7 cellular contexts compared by ENCODE assay signal in genomic region chr20:38460631-38461030, GRCh38. TPM values are rescaled to one million over a fixed set of nuclear protein-coding genes. Genes with fewer than 3 reads are reported as not detected.
DNase-seq lines count a peak whose midpoint lies in the region; ATAC-seq, FAIRE-seq and TF ChIP-seq lines count a peak whose summit lies in the region.
"Not testable (repeated sequence)": the region's sequence is repeated elsewhere in the genome, so short reads cannot be mapped to it uniquely, and the experiment has no call there.

No MANE protein-coding gene starts in this region.

- H3K36me3 ChIP-seq in PC-9 (ENCODE audit: low read depth); astrocyte (ENCODE audit: insufficient read depth, low read length); ectodermal cell (ENCODE audit: control insufficient read depth, insufficient read depth, low read length); cardiac muscle cell; lower lobe of right lung: not testable (repeated sequence)

- peak overlapping the region; percentile 66 for H3K4me2 ChIP-seq in PC-9
- peak overlapping the region; percentile 63 for H3K4me2 ChIP-seq in astrocyte (ENCODE audit: low read length)

- intact Hi-C loops in Calu3 (cut with micrococcal nuclease; ENCODE audit: unreplicated experiment); PC-9 (cut with micrococcal nuclease; ENCODE audit: unreplicated experiment); lower lobe of right lung (cut with DNase I): not testable (repeated sequence)

- H3K9me3 ChIP-seq in PC-9 (ENCODE audit: insufficient read depth, low read depth); astrocyte (ENCODE audit: insufficient read depth, low read depth, low read length); ectodermal cell (ENCODE audit: control insufficient read depth, low read length); cardiac muscle cell (ENCODE audit: low read depth); lower lobe of right lung: not testable (repeated sequence)

- not testable (repeated sequence) for H2AFZ ChIP-seq in PC-9; astrocyte (ENCODE audit: low read depth, low read length)

- not testable (repeated sequence) for H3F3A ChIP-seq in PC-9 (ENCODE audit: insufficient read depth, low read depth)

- DNase-seq in Calu3; PC-9; astrocyte (ENCODE audit: low read depth); cardiac muscle cell (ENCODE audit: low read depth in 1 of 2, low spot score in 1 of 2); lower lobe of right lung; progenitor cell of endocrine pancreas (ENCODE audit: low spot score, unreplicated experiment): not testable (repeated sequence)

- H3K27ac ChIP-seq in PC-9 (peak overlapping the region; percentile 40), ectodermal cell (ENCODE audit: insufficient read depth, low read depth, low read length, poor library complexity, severe bottlenecking) (peak overlapping the region; percentile 67), cardiac muscle cell (peak overlapping the region; percentile 69), lower lobe of right lung (peak overlapping the region; percentile 60)
- H3K27ac ChIP-seq in astrocyte (ENCODE audit: low read depth, low read length) = not testable (repeated sequence)

- H3K27ac Mint-ChIP-seq in Calu3 (ENCODE audit: unreplicated experiment) = peak overlapping the region; percentile 79
- H3K27ac Mint-ChIP-seq in astrocyte (ENCODE audit: unreplicated experiment) = peak overlapping the region; percentile 2
- peak overlapping the region; percentile 86 for H3K27ac Mint-ChIP-seq in progenitor cell of endocrine pancreas

- not testable (repeated sequence) for H3K9ac ChIP-seq in astrocyte (ENCODE audit: low read length)

- H3K27me3 ChIP-seq in PC-9 (ENCODE audit: insufficient read depth, low read depth); astrocyte (ENCODE audit: insufficient read depth, low read length); ectodermal cell (ENCODE audit: control insufficient read depth, insufficient read depth, low read length, poor library complexity, severe bottlenecking); cardiac muscle cell; lower lobe of right lung (ENCODE audit: low read depth): not testable (repeated sequence)

- H4K20me1 ChIP-seq in PC-9 (ENCODE audit: insufficient read depth); astrocyte (ENCODE audit: insufficient read depth, low read length): not testable (repeated sequence)

- FAIRE-seq in astrocyte (lab: Jason Lieb, UNC) = not testable (repeated sequence)

- H3K4me1 ChIP-seq in PC-9 (replicated peaks; ENCODE audit: insufficient read depth) = peaks cover 11% of the 10 kb centered on the region
- not testable (repeated sequence) for H3K4me1 ChIP-seq in astrocyte (ENCODE audit: insufficient read depth, low read length); ectodermal cell (ENCODE audit: control insufficient read depth, insufficient read depth, low read length); cardiac muscle cell (ENCODE audit: low read depth); lower lobe of right lung

- CTCF ChIA-PET in Calu3 (lab: Charles Lee) = interaction anchor here (0.7 to 2.1 kb wide), 5 partner anchors 7 to 365 kb away, joined by 3 to 7 read pairs (median 4); partner anchors contain the start of genes RALGAPB and SNHG17
- CTCF ChIA-PET in PC-9 (lab: Charles Lee) = interaction anchor here (0.7 to 1.0 kb wide), 3 partner anchors 25 to 347 kb away, joined by 3 to 11 read pairs (median 10); partner anchors contain the start of gene SNHG17

- not testable (repeated sequence) for TF ChIP-seq CTCF in Calu3 (IDR thresholded peaks at IDR 0.05; ENCODE audit: unreplicated experiment); PC-9 (conservative IDR thresholded peaks at IDR 0.05); astrocyte (IDR thresholded peaks at IDR 0.05; ENCODE audit: insufficient read depth, low read depth, low read length); cardiac muscle cell (IDR thresholded peaks at IDR 0.05; ENCODE audit: low read depth, low read length); lower lobe of right lung (IDR thresholded peaks at IDR 0.05); progenitor cell of endocrine pancreas (IDR thresholded peaks at IDR 0.05; ENCODE audit: unreplicated experiment)

- POLR2A ChIA-PET in PC-9 (lab: Charles Lee; ENCODE audit: unreplicated experiment) = interaction anchor here (1.0 kb wide), 1 partner anchor 25 kb away, joined by 10 read pairs; the partner anchor contains the start of gene SNHG17

- peak overlapping the region; percentile 51 for H3K4me3 Mint-ChIP-seq in Calu3 (ENCODE audit: low read depth, unreplicated experiment)
- not testable (repeated sequence) for H3K4me3 Mint-ChIP-seq in astrocyte (ENCODE audit: unreplicated experiment); progenitor cell of endocrine pancreas (ENCODE audit: low read depth)

- not testable (repeated sequence) for BruUV-seq in Calu3 (replicated peaks; lab: Mats Ljungman, UMichigan); PC-9 (replicated peaks; lab: Mats Ljungman, UMichigan)

- peaks cover 13% of the 10 kb centered on the region for H3K27me3 Mint-ChIP-seq in Calu3 (ENCODE audit: unreplicated experiment)
- H3K27me3 Mint-ChIP-seq in astrocyte (ENCODE audit: low read depth, unreplicated experiment); progenitor cell of endocrine pancreas: not testable (repeated sequence)

- no CpG with 5 or more reads among the region's 2 CpGs for WGBS in ectodermal cell, 2 experiments

- peak; percentile 61 to 84 for ATAC-seq in lower lobe of right lung

- not testable (repeated sequence) for H3K36me3 Mint-ChIP-seq in Calu3 (ENCODE audit: insufficient read depth, unreplicated experiment); astrocyte (ENCODE audit: low read depth, unreplicated experiment); progenitor cell of endocrine pancreas (ENCODE audit: insufficient read depth)

- H3K9me3 Mint-ChIP-seq in Calu3 (ENCODE audit: low read depth, unreplicated experiment); astrocyte (ENCODE audit: unreplicated experiment); progenitor cell of endocrine pancreas (ENCODE audit: low read depth): not testable (repeated sequence)

- not testable (repeated sequence) for H3K4me3 ChIP-seq in PC-9; astrocyte (ENCODE audit: insufficient read depth, low read depth, low read length); ectodermal cell (ENCODE audit: insufficient read depth, low read depth, low read length); cardiac muscle cell; lower lobe of right lung

- peaks cover 19% of the 10 kb centered on the region for H3K4me1 Mint-ChIP-seq in Calu3 (ENCODE audit: low read depth, unreplicated experiment)
- not testable (repeated sequence) for H3K4me1 Mint-ChIP-seq in astrocyte (ENCODE audit: low read depth, unreplicated experiment); progenitor cell of endocrine pancreas (ENCODE audit: low read depth)

- H3K79me2 ChIP-seq in PC-9 (ENCODE audit: low read depth); astrocyte (ENCODE audit: insufficient read depth, low read length): not testable (repeated sequence)

- H3K9me2 ChIP-seq in PC-9 (ENCODE audit: insufficient read depth) = not testable (repeated sequence)

RNA-seq across cellular contexts. Expression of gene RALGAPB, which starts 12.0 kb away (rescaled TPM):
- total RNA-seq in Calu3 (2022) (59.8 and 62.5 TPM in 2 replicates), PC-9 (2021) (35.2 and 40.2 TPM in 2 replicates), astrocyte (39.0 and 40.2 TPM in 2 replicates), cardiac muscle cell (16.5 and 20.3 TPM in 2 replicates), lower lobe of right lung (35.7 TPM), progenitor cell of endocrine pancreas (42.3 and 43.4 TPM in 2 replicates)
- 33.7 TPM for polyA plus RNA-seq in ectodermal cell (2013, experiment 1 of 4)
- polyA plus RNA-seq in ectodermal cell (2013, experiment 2 of 4) = 32.7 TPM
- 23.1 TPM for polyA plus RNA-seq in ectodermal cell (2013, experiment 3 of 4)
- 27.2 TPM for polyA plus RNA-seq in ectodermal cell (2013, experiment 4 of 4)
- polyA plus RNA-seq in cardiac muscle cell = 10.3 and 11.0 TPM in 2 replicates

RNA-seq across cellular contexts. Expression of gene SNHG17, which starts 25.5 kb away (rescaled TPM):
- total RNA-seq in Calu3 (2022) = 111 and 114 TPM in 2 replicates
- total RNA-seq in PC-9 (2021) = 41.5 and 58.9 TPM in 2 replicates
- 34.2 and 39.3 TPM in 2 replicates for total RNA-seq in astrocyte
- 113 TPM for polyA plus RNA-seq in ectodermal cell (2013, experiment 1 of 4)
- polyA plus RNA-seq in ectodermal cell (2013, experiment 2 of 4) = 94.9 TPM
- polyA plus RNA-seq in ectodermal cell (2013, experiment 3 of 4) = 80.7 TPM
- 89.6 TPM for polyA plus RNA-seq in ectodermal cell (2013, experiment 4 of 4)
- 9.0 and 16.6 TPM in 2 replicates for total RNA-seq in cardiac muscle cell
- 31.8 and 37.0 TPM in 2 replicates for polyA plus RNA-seq in cardiac muscle cell
- 17.9 TPM for total RNA-seq in lower lobe of right lung
- total RNA-seq in progenitor cell of endocrine pancreas = 31.6 and 37.1 TPM in 2 replicates

Comparison
In these comparisons a context has a peak if more than half of its experiments do, and no peak if none do; other contexts are left out.
1. H3K27ac Mint-ChIP-seq: peak in every context shown above with its lines; median percentile 86 in progenitor cell of endocrine pancreas; 79 in Calu3; 2 in astrocyte.